ENCODE assay signal across 9 cellular contexts in the genomic region with DNA sequence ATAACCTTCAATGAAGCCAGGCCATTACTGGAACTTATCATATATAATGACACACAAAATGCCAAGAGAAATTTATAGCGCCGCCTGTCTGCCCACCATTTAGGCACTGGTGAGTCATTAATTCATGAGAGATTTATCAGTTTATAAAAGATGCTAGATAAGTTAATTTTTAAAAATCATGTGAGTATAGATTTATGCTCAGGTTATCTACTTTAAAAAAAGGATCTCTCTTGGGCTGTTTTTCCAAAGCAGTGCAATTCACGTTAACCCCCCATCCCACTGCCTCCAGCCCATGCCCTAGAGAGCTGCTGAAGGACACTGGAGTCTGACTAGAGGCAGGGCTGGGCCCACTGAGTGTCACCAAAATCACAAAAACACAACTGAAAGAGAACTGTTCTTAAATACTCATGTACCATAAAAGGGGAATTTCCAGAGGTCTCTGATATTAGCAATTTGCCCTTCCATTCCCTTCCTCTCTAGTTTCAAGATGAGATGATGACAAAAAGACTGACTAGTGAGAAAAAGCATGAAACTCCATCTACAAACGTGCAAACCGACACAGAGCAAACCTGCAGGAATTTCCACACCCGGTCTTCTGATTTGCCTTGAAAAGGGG.
DNase-seq lines count a peak whose midpoint lies in the region; ATAC-seq and TF ChIP-seq lines count a peak whose summit lies in the region.
"Had no signal": no experiment of that assay in that cellular context is flagged by ENCODE, and none has a peak within 500 bp of the region (broad histone marks: within the 10 kb centered on the region; RNA-seq: fewer than 3 reads in every experiment).

No MANE protein-coding gene starts in this region.

- no peaks in the 10 kb centered on the region for H3K9me3 ChIP-seq in naive thymus-derived CD4-positive, alpha-beta T cell (ENCODE audit: control insufficient read depth in 2 of 3, low read length in 3 of 3)
- H3K9me3 ChIP-seq in H9 (ENCODE audit: control insufficient read depth, low read depth, low read length), result no peaks in the 10 kb centered on the region

- peaks cover 97% of the 10 kb centered on the region for H3K4me1 Mint-ChIP-seq in activated CD4-positive, alpha-beta T cell treated with anti-CD3 and anti-CD28 coated beads, Interleukin-2, amount 10 ng/mL, durations not matched to agents 24 days and 14 days
- H3K4me1 Mint-ChIP-seq in naive thymus-derived CD4-positive, alpha-beta T cell, result peaks cover 82 to 100% (median 100%) of the 10 kb centered on the region in 7 donors
- peaks cover 4 to 23% of the 10 kb centered on the region in 2 experiments; a peak in 3 of 4 replicates for H3K4me1 Mint-ChIP-seq in H9

- WGBS in H9 (ENCODE audit: extremely low coverage, insufficient read length, low lambda C conversion rate), result no CpG with 5 or more reads among the region's 6 CpGs

- TF ChIP-seq CTCF in GM10248 (IDR thresholded peaks at IDR 0.05; ENCODE audit: control extremely low read depth, extremely low read depth, low read depth, missing control alignments), result peak; percentile 22
- no peak for TF ChIP-seq CTCF in H9 (conservative IDR thresholded peaks at IDR 0.05)

- DNase-seq in GM10248 (ENCODE audit: extremely low spot score), result no peak
- peak; percentile 77 for DNase-seq in activated CD4-positive, alpha-beta T cell treated with anti-CD3 and anti-CD28 coated beads, Interleukin-2, amount 10 ng/mL, durations not matched to agents 24 days and 14 days
- DNase-seq in naive thymus-derived CD4-positive, alpha-beta T cell, result peak in 1 of 9 donors; percentile 47
- no peak for DNase-seq in NCI-H187 (lab: John Stamatoyannopoulos, UW)
- DNase-seq in H9, result no peak
- no peak for DNase-seq in iPS-NIHi7 (ENCODE audit: extremely low spot score)
- DNase-seq: NCI-H1105 treated with DMSO at 0.1 percent for 48 hours had no signal

- H3K27ac ChIP-seq in naive thymus-derived CD4-positive, alpha-beta T cell (ENCODE audit: low read depth, low read length), result peak overlapping the region; percentile 90
- no peak overlapping the region for H3K27ac ChIP-seq in H9 (ENCODE audit: insufficient read length, low read depth, low read length)

- no peaks in the 10 kb centered on the region for H3K36me3 ChIP-seq in naive thymus-derived CD4-positive, alpha-beta T cell (ENCODE audit: control insufficient read depth in 2 of 3, insufficient read depth in 3 of 3, low read length in 3 of 3)

- intact Hi-C loops in activated CD4-positive, alpha-beta T cell treated with anti-CD3 and anti-CD28 coated beads, Interleukin-2, amount 10 ng/mL, durations not matched to agents 24 days and 14 days (cut with micrococcal nuclease), result loop anchor here (1.0 to 10.0 kb wide), 3 partner anchors 132 to 634 kb away; a partner anchor contains a TSS
- intact Hi-C loops in naive thymus-derived CD4-positive, alpha-beta T cell (cut with micrococcal nuclease), result loop anchor here in 1 of 2 donors (5.0 kb wide), 1 partner anchor 144 kb away; no protein-coding TSS in a partner anchor

- H3K4ac ChIP-seq in H9 (ENCODE audit: low read depth, low read length), result no peak overlapping the region

- no peak overlapping the region for H3K18ac ChIP-seq in H9 (ENCODE audit: insufficient read length, low read depth, low read length)

- no peak overlapping the region for H3K23ac ChIP-seq in H9 (ENCODE audit: insufficient read length, low read depth, low read length)

- H3K27me3 ChIP-seq in naive thymus-derived CD4-positive, alpha-beta T cell (ENCODE audit: control insufficient read depth in 2 of 2, insufficient read depth in 2 of 2, low read length in 2 of 2), result no peaks in the 10 kb centered on the region
- no peaks in the 10 kb centered on the region for H3K27me3 ChIP-seq in H9 (ENCODE audit: insufficient read depth, low read length)

- no peak overlapping the region for H2AFZ ChIP-seq in H9 (ENCODE audit: low read length)

- peak overlapping the region; percentile 56 for H3K4me3 ChIP-seq in naive thymus-derived CD4-positive, alpha-beta T cell (ENCODE audit: low read length)

- no peak overlapping the region for H4K5ac ChIP-seq in H9 (ENCODE audit: insufficient read length, low read depth, low read length)

- no peaks in the 10 kb centered on the region for H3K9me3 Mint-ChIP-seq in activated CD4-positive, alpha-beta T cell treated with anti-CD3 and anti-CD28 coated beads, Interleukin-2, amount 10 ng/mL, durations not matched to agents 24 days and 14 days
- H3K9me3 Mint-ChIP-seq in naive thymus-derived CD4-positive, alpha-beta T cell, result peaks cover 0 to 3% (median 0%) of the 10 kb centered on the region in 11 donors
- H3K9me3 Mint-ChIP-seq in H9, result no peaks in the 10 kb centered on the region

- ATAC-seq in HG02642 (IDR thresholded peaks at IDR 0.05; ENCODE audit: poor library complexity, unreplicated experiment) (peak; percentile 10), HG03135 (IDR thresholded peaks at IDR 0.05; ENCODE audit: unreplicated experiment) (no peak)
- no peak for ATAC-seq in naive thymus-derived CD4-positive, alpha-beta T cell

- no peak overlapping the region for H3K14ac ChIP-seq in H9 (ENCODE audit: insufficient read depth, low read length)

- peak overlapping the region; percentile 83 for H3K4me3 Mint-ChIP-seq in activated CD4-positive, alpha-beta T cell treated with anti-CD3 and anti-CD28 coated beads, Interleukin-2, amount 10 ng/mL, durations not matched to agents 24 days and 14 days
- H3K4me3 Mint-ChIP-seq in naive thymus-derived CD4-positive, alpha-beta T cell, result peak overlapping the region; percentile 78 to 99 (median 88)
- no peak overlapping the region for H3K4me3 Mint-ChIP-seq in H9

- H3K56ac ChIP-seq in H9 (ENCODE audit: insufficient read length, low read depth, low read length), result no peak overlapping the region

- no peak overlapping the region for H3T11ph ChIP-seq in H9 (ENCODE audit: low read length)

- H4K20me1 ChIP-seq in H9 (ENCODE audit: control insufficient read depth, insufficient read depth, insufficient read length), result no peaks in the 10 kb centered on the region

- no peaks in the 10 kb centered on the region for H3K23me2 ChIP-seq in H9 (ENCODE audit: insufficient read length, low read depth, low read length, poor library complexity, severe bottlenecking)

- no peaks in the 10 kb centered on the region for H3K79me1 ChIP-seq in H9 (ENCODE audit: insufficient read depth, low read depth, low read length, poor library complexity, severe bottlenecking)

- no peak overlapping the region for H2AK5ac ChIP-seq in H9 (ENCODE audit: insufficient read length, low read length)

- no peak overlapping the region for H4K91ac ChIP-seq in H9 (ENCODE audit: insufficient read length, low read depth, low read length)

- no peak overlapping the region for H2BK5ac ChIP-seq in H9 (ENCODE audit: insufficient read length, low read length)

- H2BK12ac ChIP-seq in H9 (ENCODE audit: insufficient read length, low read depth, low read length), result no peak overlapping the region

- H2BK120ac ChIP-seq in H9 (ENCODE audit: low read depth, low read length, poor library complexity, severe bottlenecking), result no peak overlapping the region

- H3K27ac Mint-ChIP-seq in activated CD4-positive, alpha-beta T cell treated with anti-CD3 and anti-CD28 coated beads, Interleukin-2, amount 10 ng/mL, durations not matched to agents 24 days and 14 days, result peak overlapping the region; percentile 98
- H3K27ac Mint-ChIP-seq in naive thymus-derived CD4-positive, alpha-beta T cell, result peak overlapping the region; percentile 93 to 99 (median 95)
- H3K27ac Mint-ChIP-seq in H9, result peak overlapping the region in 1 of 3 experiments; percentile 79; a peak in 1 of 7 replicates

- H2BK20ac ChIP-seq in H9 (ENCODE audit: low read depth, low read length, poor library complexity, severe bottlenecking), result no peak overlapping the region

- H4K8ac ChIP-seq in H9 (replicated peaks; ENCODE audit: insufficient read length, low read depth, low read length), result no peak overlapping the region

- no peak overlapping the region for H3K9ac ChIP-seq in H9 (ENCODE audit: extremely low read depth, insufficient read length, low read length)

- H3K79me2 ChIP-seq in H9 (ENCODE audit: insufficient read depth, low read length), result no peaks in the 10 kb centered on the region

- CTCF ChIA-PET in GM10248 (lab: Yijun Ruan, JAX), result interaction anchor here (0.7 to 9.0 kb wide), 12 partner anchors 17 to 165 kb away, joined by 3 to 172 read pairs (median 6); a partner anchor contains a TSS
- CTCF ChIA-PET in naive thymus-derived CD4-positive, alpha-beta T cell (lab: Charles Lee), result interaction anchor here (0.7 to 5.7 kb wide), 4 partner anchors 39 to 159 kb away, joined by 3 to 51 read pairs (median 4); a partner anchor contains a TSS

- H3K4me1 ChIP-seq in naive thymus-derived CD4-positive, alpha-beta T cell (ENCODE audit: control insufficient read depth in 2 of 2, insufficient read depth in 2 of 2, low read length in 2 of 2), result peaks cover 90 to 91% of the 10 kb centered on the region in 2 donors
- H3K4me1 ChIP-seq in H9 (ENCODE audit: insufficient read depth, low read length), result no peaks in the 10 kb centered on the region

- H3K4me2 ChIP-seq in H9 (ENCODE audit: insufficient read depth, insufficient read length, low read length), result no peak overlapping the region

- POLR2A ChIA-PET in GM10248 (lab: Yijun Ruan, JAX), result interaction anchor here (1.0 to 2.0 kb wide), 4 partner anchors 22 to 156 kb away, joined by 4 to 5 read pairs (median 4); no protein-coding TSS in a partner anchor
- POLR2A ChIA-PET in naive thymus-derived CD4-positive, alpha-beta T cell (lab: Charles Lee), result interaction anchor here (0.6 to 7.1 kb wide), 21 partner anchors 21 to 164 kb away, joined by 3 to 75 read pairs (median 6); a partner anchor contains a TSS

- peaks cover 46% of the 10 kb centered on the region for H3K36me3 Mint-ChIP-seq in activated CD4-positive, alpha-beta T cell treated with anti-CD3 and anti-CD28 coated beads, Interleukin-2, amount 10 ng/mL, durations not matched to agents 24 days and 14 days (ENCODE audit: low read depth)
- peaks cover 0 to 41% (median 0%) of the 10 kb centered on the region in 5 donors for H3K36me3 Mint-ChIP-seq in naive thymus-derived CD4-positive, alpha-beta T cell
- H3K36me3 Mint-ChIP-seq in H9 (ENCODE audit: insufficient read depth in 1 of 3, low read depth in 3 of 3), result no peaks in the 10 kb centered on the region

- H2BK15ac ChIP-seq in H9 (ENCODE audit: low read depth, low read length), result no peak overlapping the region

- no peaks in the 10 kb centered on the region for H3K27me3 Mint-ChIP-seq in activated CD4-positive, alpha-beta T cell treated with anti-CD3 and anti-CD28 coated beads, Interleukin-2, amount 10 ng/mL, durations not matched to agents 24 days and 14 days
- H3K27me3 Mint-ChIP-seq in naive thymus-derived CD4-positive, alpha-beta T cell, result no peaks in the 10 kb centered on the region
- peaks cover 10% of the 10 kb centered on the region for H3K27me3 Mint-ChIP-seq in H9 (ENCODE audit: low read depth)

Comparison
In these comparisons a context has a peak if more than half of its experiments do, and no peak if none do; other contexts are left out.
1. H3K4me3 Mint-ChIP-seq: peak in activated CD4-positive, alpha-beta T cell treated with anti-CD3 and anti-CD28 coated beads, Interleukin-2, amount 10 ng/mL, durations not matched to agents 24 days and 14 days (single experiment) and naive thymus-derived CD4-positive, alpha-beta T cell (10 of 10); none in H9 (0 of 2).